In the genomic region with DNA sequence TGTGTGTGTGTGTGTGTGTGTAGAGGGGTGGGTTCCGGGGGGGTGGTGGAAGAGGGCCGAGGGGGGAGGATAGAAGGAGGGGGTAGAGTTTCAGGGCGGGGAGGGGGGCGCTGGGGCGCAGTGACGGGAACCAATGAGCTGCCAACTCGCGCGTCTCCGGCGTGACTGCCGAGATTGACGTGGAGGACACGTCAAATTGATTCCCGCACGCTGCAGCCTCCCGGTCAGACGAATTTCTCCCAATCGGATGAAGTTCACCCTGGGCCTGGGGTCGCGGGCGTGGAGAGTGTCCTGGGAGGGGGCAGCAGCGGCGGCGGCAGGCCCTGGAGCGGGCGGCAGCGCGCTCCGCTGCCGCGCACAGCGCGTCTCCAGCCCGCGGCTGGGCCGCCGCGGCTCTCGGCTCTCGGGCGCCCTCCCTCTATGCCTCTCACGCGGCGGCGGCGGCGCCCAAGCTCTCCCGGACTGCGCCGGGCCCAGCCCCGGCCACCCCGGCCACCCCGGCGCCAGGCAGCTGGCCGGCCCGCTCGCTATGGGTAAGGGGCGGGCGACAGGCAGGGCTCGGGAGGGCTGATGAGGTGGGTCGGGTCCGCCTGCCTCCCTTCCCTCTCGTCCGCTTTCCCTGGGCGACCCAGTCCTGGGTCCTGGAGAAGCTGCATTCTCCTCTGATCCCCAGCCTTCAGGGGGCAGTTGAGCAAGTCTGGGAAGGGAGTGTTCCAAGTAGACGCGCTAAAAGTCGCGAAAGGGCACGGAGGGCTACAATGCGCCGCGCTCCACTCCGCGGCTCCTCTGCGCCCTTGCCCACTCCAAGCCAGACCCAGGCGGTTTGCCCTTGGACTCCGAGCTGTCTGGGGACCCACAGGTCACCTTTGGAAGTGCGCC, we compare ENCODE assay signal across 10 cellular contexts. TPM values are rescaled to one million over a fixed set of nuclear protein-coding genes. Genes with fewer than 3 reads are reported as not detected.
DNase-seq lines count a peak whose midpoint lies in the region; ATAC-seq and TF ChIP-seq lines count a peak whose summit lies in the region.
"Had no signal": no experiment of that assay in that cellular context is flagged by ENCODE, and none has a peak within 500 bp of the region (broad histone marks: within the 10 kb centered on the region; RNA-seq: fewer than 3 reads in every experiment).

A gene (plus strand): TSS at position 199 of the 879 bp plus-strand sequence. CDS start 49 bp downstream, at position 248.

- H3K27ac Mint-ChIP-seq in HFFc6 = no peak within 1 kb of the TSS

- no peaks in the 10 kb centered on the region for H3K36me3 Mint-ChIP-seq in HFFc6 (ENCODE audit: low read depth)

- no peaks in the 10 kb centered on the region for H3K4me1 Mint-ChIP-seq in HFFc6 (ENCODE audit: low read depth)

- H3K9me3 ChIP-seq in right cardiac atrium (ENCODE audit: control insufficient read depth, low read length) = no peaks in the 10 kb centered on the region
- no peaks in the 10 kb centered on the region for H3K9me3 ChIP-seq in psoas muscle
- H3K9me3 ChIP-seq: upper lobe of left lung had no signal

- peak within 1 kb of the TSS; percentile 33 for H3K4me3 ChIP-seq in right cardiac atrium (ENCODE audit: low read length)
- peak within 1 kb of the TSS; percentile 35 for H3K4me3 ChIP-seq in psoas muscle

- DNase-seq in DMS 273 (lab: John Stamatoyannopoulos, UW; ENCODE audit: unreplicated experiment) (peak; percentile 64), DMS 273 treated with DMSO at 0.1 percent for 48 hours (lab: John Stamatoyannopoulos, UW) (no peak), NCI-H1105 (lab: John Stamatoyannopoulos, UW) (peak; percentile 38), right cardiac atrium (no peak), psoas muscle (no peak), caudate nucleus (lab: John Stamatoyannopoulos, UW) (no peak), HFFc6 (no peak)
- DNase-seq: 8988T had no signal

- TF ChIP-seq CTCF in psoas muscle (IDR thresholded peaks at IDR 0.05) = no peak
- TF ChIP-seq CTCF in HFFc6 (IDR thresholded peaks at IDR 0.05) = no peak

- H3K27ac ChIP-seq in right cardiac atrium (ENCODE audit: low read length) (no peak within 1 kb of the TSS), psoas muscle (no peak within 1 kb of the TSS), caudate nucleus (ENCODE audit: low read depth, low read length) (no peak within 1 kb of the TSS)
- H3K27ac ChIP-seq: upper lobe of left lung had no signal

- no peaks in the 10 kb centered on the region for H3K9me3 Mint-ChIP-seq in HFFc6

- H3K4me3 Mint-ChIP-seq in HFFc6 = no peak within 1 kb of the TSS

- peaks cover 25% of the 10 kb centered on the region for H3K27me3 Mint-ChIP-seq in HFFc6 (ENCODE audit: insufficient read depth)

- intact Hi-C loops in right cardiac atrium (cut with DNase I) = no loop called here
- intact Hi-C loops in psoas muscle (cut with DNase I) = no loop called here

- H3K27me3 ChIP-seq in right cardiac atrium (ENCODE audit: control insufficient read depth, insufficient read depth) (peaks cover 4% of the 10 kb centered on the region), psoas muscle (ENCODE audit: insufficient read depth in 3 of 3, low read length in 2 of 3) (peaks cover 0 to 92% (median 35%) of the 10 kb centered on the region in 3 donors)

- 2% methylated on average over 80 of the region's 80 CpGs for WGBS in right cardiac atrium
- 0 to 2% (median 1%) methylated on average over 40 to 80 of the region's 80 CpGs for WGBS in psoas muscle, 3 donors

- ATAC-seq in right cardiac atrium (peak in 1 of 2 donors; percentile 36), psoas muscle (peak; percentile 46 to 60 (median 54)), HG02588 (IDR thresholded peaks at IDR 0.05; ENCODE audit: unreplicated experiment) (no peak)

- no peaks in the 10 kb centered on the region for H3K36me3 ChIP-seq in psoas muscle (ENCODE audit: insufficient read depth in 1 of 2, low read depth in 1 of 2)
- H3K36me3 ChIP-seq: upper lobe of left lung had no signal

- H3K4me1 ChIP-seq in right cardiac atrium (ENCODE audit: control insufficient read depth, insufficient read depth, low read length) = no peaks in the 10 kb centered on the region
- H3K4me1 ChIP-seq in psoas muscle = no peaks in the 10 kb centered on the region

RNA-seq across cellular contexts. Expression of the gene that starts here (rescaled TPM):
- total RNA-seq in right cardiac atrium (not detected), psoas muscle (under 1 TPM; 0.30 to 0.84 (median 0.36) TPM)
- polyA plus RNA-seq in right cardiac atrium (not detected), psoas muscle (under 1 TPM; 0.05 to 0.34 (median 0.16) TPM)
- not detected for total RNA-seq in HFFc6 (2021; fragmentation: NEBNext Ultra II Directional; extraction: Animal tissue kit (Norgen Biotek cat#: 25700))

Comparison
In these comparisons a context has a peak if more than half of its experiments do, and no peak if none do; other contexts are left out.
1. DNase-seq: peak in DMS 273 (single experiment) and NCI-H1105 (single experiment); none in DMS 273 treated with DMSO at 0.1 percent for 48 hours (single experiment), right cardiac atrium (0 of 3), psoas muscle (0 of 2), caudate nucleus (0 of 61) and HFFc6 (single experiment).
2. Peak in ATAC-seq and H3K4me3 ChIP-seq in psoas muscle; RNA of the gene not detected or under 1 TPM.